8 cellular contexts compared by ENCODE assay signal in the genomic region with DNA sequence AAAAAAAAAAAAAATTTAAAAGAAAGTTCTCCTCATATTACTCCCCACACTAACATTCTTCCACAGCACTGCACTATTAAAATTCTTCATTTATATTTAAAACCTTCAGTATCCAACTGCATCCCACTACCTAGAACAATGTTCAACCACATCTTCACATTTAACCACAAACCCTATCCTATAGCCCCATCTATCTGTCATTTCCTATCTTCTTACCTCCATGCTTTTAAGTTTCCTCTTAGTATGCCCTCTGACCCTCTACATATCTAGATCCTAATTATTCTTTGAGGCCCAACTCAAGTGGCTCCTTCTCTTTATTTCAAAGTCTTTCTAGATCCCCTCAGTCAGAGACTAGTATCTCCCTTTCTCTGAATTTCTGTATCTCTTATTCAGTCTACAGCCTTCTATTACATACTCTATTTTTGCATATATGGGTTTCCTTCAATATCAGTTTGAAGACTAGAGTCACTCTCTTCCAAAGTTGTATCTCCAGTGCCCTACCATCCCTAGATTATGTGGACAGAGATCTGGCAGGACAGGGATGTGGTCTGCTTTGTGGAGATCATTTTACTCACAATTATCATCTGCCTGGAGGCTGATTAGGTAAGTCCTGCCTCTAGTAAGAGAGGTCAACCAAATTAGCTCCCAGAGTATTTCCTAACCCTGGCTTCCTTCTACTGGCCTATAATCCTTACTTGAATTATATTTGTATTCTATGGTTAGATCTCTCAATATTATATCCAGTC. TPM values are rescaled to one million over a fixed set of nuclear protein-coding genes. Genes with fewer than 3 reads are reported as not detected.
DNase-seq lines count a peak whose midpoint lies in the region; ATAC-seq and TF ChIP-seq lines count a peak whose summit lies in the region.

No MANE protein-coding gene starts in this region.

- TF ChIP-seq CTCF in HFFc6 (IDR thresholded peaks at IDR 0.05) (peak; percentile 50), lower lobe of right lung (IDR thresholded peaks at IDR 0.05) (no peak)

- H3K27me3 Mint-ChIP-seq in HFFc6 (ENCODE audit: insufficient read depth) = no peaks in the 10 kb centered on the region; the same call in 1 of the 2 replicates
- no peaks in the 10 kb centered on the region for H3K27me3 Mint-ChIP-seq in activated naive CD8-positive, alpha-beta T cell

- intact Hi-C loops in lower lobe of right lung (cut with DNase I) = no loop called here

- peaks cover 48% of the 10 kb centered on the region for H3K4me1 Mint-ChIP-seq in HFFc6 (ENCODE audit: low read depth)
- H3K4me1 Mint-ChIP-seq in activated naive CD8-positive, alpha-beta T cell (ENCODE audit: low read depth) = peaks cover 56% of the 10 kb centered on the region

- no peaks in the 10 kb centered on the region for H3K9me3 Mint-ChIP-seq in HFFc6
- H3K9me3 Mint-ChIP-seq in activated naive CD8-positive, alpha-beta T cell (ENCODE audit: low read depth) = no peaks in the 10 kb centered on the region

- no peaks in the 10 kb centered on the region for H3K27me3 ChIP-seq in BLaER1
- H3K27me3 ChIP-seq in lower lobe of right lung (ENCODE audit: low read depth) = no peaks in the 10 kb centered on the region

- ATAC-seq in lower lobe of right lung = no peak
- ATAC-seq in HG02970 (IDR thresholded peaks at IDR 0.05; ENCODE audit: low FRiP score, unreplicated experiment) = no peak
- no peak for ATAC-seq in HG02610 (IDR thresholded peaks at IDR 0.05; ENCODE audit: unreplicated experiment)
- ATAC-seq in GM18870 (IDR thresholded peaks at IDR 0.05; ENCODE audit: unreplicated experiment) = no peak

- H3K36me3 Mint-ChIP-seq in HFFc6 (ENCODE audit: low read depth) = peaks cover 38% of the 10 kb centered on the region
- H3K36me3 Mint-ChIP-seq in activated naive CD8-positive, alpha-beta T cell = peaks cover 4% of the 10 kb centered on the region

- H3K36me3 ChIP-seq in BLaER1 (peaks cover 25% of the 10 kb centered on the region), lower lobe of right lung (peaks cover 26% of the 10 kb centered on the region)

- DNase-seq in HFFc6 (no peak), lower lobe of right lung (no peak), SIG-M5 treated with dmso at 0.1 percent for 504 hours (lab: John Stamatoyannopoulos, UW; ENCODE audit: unreplicated experiment) (no peak)

- H3K4me2 ChIP-seq in BLaER1 = peak overlapping the region; percentile 85

- H3K4me1 ChIP-seq in BLaER1 (peaks cover 61% of the 10 kb centered on the region), lower lobe of right lung (peaks cover 52% of the 10 kb centered on the region)

- peak overlapping the region; percentile 99 for H3K4me3 Mint-ChIP-seq in HFFc6
- peak overlapping the region; percentile 98 for H3K4me3 Mint-ChIP-seq in activated naive CD8-positive, alpha-beta T cell

- H3K9me3 ChIP-seq in BLaER1 (peaks cover 3% of the 10 kb centered on the region; the same call in 1 of the 2 replicates), lower lobe of right lung (no peaks in the 10 kb centered on the region)

- H3K27ac ChIP-seq in BLaER1 (peak overlapping the region; percentile 90; the same call in 1 of the 2 replicates), lower lobe of right lung (peak overlapping the region; percentile 93)

- H3K4me3 ChIP-seq in BLaER1 = peak overlapping the region; percentile 80
- H3K4me3 ChIP-seq in lower lobe of right lung = peak overlapping the region; percentile 75

- H3K9ac ChIP-seq in BLaER1 = peak overlapping the region; percentile 90

- H3K27ac Mint-ChIP-seq in HFFc6 = peak overlapping the region; percentile 98
- peak overlapping the region; percentile 95 for H3K27ac Mint-ChIP-seq in activated naive CD8-positive, alpha-beta T cell

- H4K20me1 ChIP-seq in BLaER1 = peaks cover 29% of the 10 kb centered on the region

RNA-seq across cellular contexts. Expression of a gene that starts 1.4 kb away (rescaled TPM):
- total RNA-seq in HFFc6 (2021; fragmentation: NEBNext Ultra II Directional; extraction: Animal tissue kit (Norgen Biotek cat#: 25700)) = 10 to 100 TPM; 46.5 to 61.1 (median 53.2) TPM
- total RNA-seq in lower lobe of right lung = 56.3 TPM

RNA-seq across cellular contexts. Expression of a gene that starts 3.5 kb away (rescaled TPM):
- total RNA-seq in HFFc6 (2021; fragmentation: NEBNext Ultra II Directional; extraction: Animal tissue kit (Norgen Biotek cat#: 25700)) = 100 to 1,000 TPM in 1 of 6 experiments, 10 to 100 TPM in 5; 87.4 to 102 (median 96.1) TPM
- total RNA-seq in lower lobe of right lung = 157 TPM

RNA-seq across cellular contexts. Expression of a gene that starts 46.0 kb away (rescaled TPM):
- 1 to 10 TPM; 2.1 to 5.7 (median 5.1) TPM for total RNA-seq in HFFc6 (2021; fragmentation: NEBNext Ultra II Directional; extraction: Animal tissue kit (Norgen Biotek cat#: 25700))
- total RNA-seq in lower lobe of right lung = 56.8 TPM

RNA-seq across cellular contexts. Expression of a gene that starts 59.3 kb away (rescaled TPM):
- under 1 TPM in 4 of 6 experiments, not detected in 2; 0.07 to 0.21 (median 0.14) TPM for total RNA-seq in HFFc6 (2021; fragmentation: NEBNext Ultra II Directional; extraction: Animal tissue kit (Norgen Biotek cat#: 25700))
- 17.4 TPM for total RNA-seq in lower lobe of right lung
